Comparison of ENCODE assay signal across 27 cellular contexts in genomic region chr9:109831996-109832395, GRCh38. TPM values are rescaled to one million over a fixed set of nuclear protein-coding genes. Genes with fewer than 3 reads are reported as not detected.
"Had no signal": no experiment of that assay in that cellular context is flagged by ENCODE, and none has a peak within 500 bp of the region (broad histone marks: within the 10 kb centered on the region; RNA-seq: fewer than 3 reads in every experiment).

No MANE protein-coding gene starts in this region.

- H3K4me1 ChIP-seq: ascending aorta, foreskin keratinocyte, transverse colon had no signal

- FAIRE-seq: TTC549 had no signal

- DNase-seq: activated CD4-positive, alpha-beta memory T cell treated with anti-CD3 and anti-CD28 coated beads for 36 hours; activated CD4-positive, alpha-beta T cell treated with anti-CD3 and anti-CD28 coated beads, Interleukin-2, amount 10 ng/mL, durations not matched to agents 24 days and 14 days; activated CD4-positive, CD25-positive, alpha-beta regulatory T cell treated with anti-CD3 and anti-CD28 coated beads, Interleukin-2, amount 50 U/mL, for 72 hours; activated CD8-positive, alpha-beta memory T cell treated with anti-CD3 and anti-CD28 coated beads, Interleukin-2, amount 50 U/mL, for 4 hours; activated effector memory CD4-positive, alpha-beta T cell treated with anti-CD3 and anti-CD28 coated beads, Interleukin-2, amount 50 U/mL, for 16 hours; activated naive CD4-positive, alpha-beta T cell treated with anti-CD3 and anti-CD28 coated beads for 36 hours; activated naive CD8-positive, alpha-beta T cell treated with anti-CD3 and anti-CD28 coated beads for 36 hours; activated T-cell treated with anti-CD3 and anti-CD28 coated beads, Interleukin-2, amount 50 U/mL, for 1 hour; cortex of kidney; effector memory CD8-positive, alpha-beta T cell; foreskin keratinocyte; islet precursor cell; left colon; mesendoderm; stimulated activated CD4-positive, alpha-beta T cell treated with anti-CD3 and anti-CD28 coated beads, Interleukin-15, amount 100 ng/mL, for 24 hours; stimulated activated CD4-positive, alpha-beta T cell treated with anti-CD3 and anti-CD28 coated beads, Interleukin-2, amount 100 ng/mL, for 24 hours; stimulated activated naive CD4-positive, alpha-beta T cell treated with Interleukin-2 at 50 U/mL for 16 hours; SW 1271; T-helper 9 cell; transverse colon had no signal

- H3K4me2 ChIP-seq: hepatocyte had no signal

- H3K4me3 ChIP-seq: ascending aorta, cardiac muscle cell, hepatocyte, lung, transverse colon had no signal

- H3K27me3 ChIP-seq: ascending aorta, cardiac muscle cell, hepatocyte, transverse colon had no signal

- H3K36me3 ChIP-seq: ascending aorta, cardiac muscle cell, transverse colon had no signal

- H3K79me2 ChIP-seq: hepatocyte had no signal

- H3K27ac ChIP-seq: ascending aorta, foreskin keratinocyte, hepatocyte, transverse colon had no signal

- ATAC-seq: effector memory CD8-positive, alpha-beta T cell; foreskin keratinocyte; left colon; natural killer cell treated with Interleukin-12 subunit alpha and Interleukin-12 subunit beta and Interleukin-15 and Interleukin-18, amount 100 ng/mL, for 72 hours had no signal

- H3K9me3 ChIP-seq: ascending aorta, transverse colon had no signal

- H2AFZ ChIP-seq: hepatocyte had no signal

RNA-seq across cellular contexts. Expression of gene PALM2AKAP2, which starts 52.0 kb away (rescaled TPM):
- total RNA-seq: activated CD8-positive, alpha-beta memory T cell treated with anti-CD3 and anti-CD28 coated beads for 36 hours; activated naive CD8-positive, alpha-beta T cell treated with anti-CD3 and anti-CD28 coated beads for 36 hours; natural killer cell treated with Interleukin-12 subunit alpha and Interleukin-12 subunit beta and Interleukin-15 and Interleukin-18, amount 100 ng/mL, for 72 hours had no signal
- polyA plus RNA-seq: foreskin keratinocyte had no signal
